In the genomic region with DNA sequence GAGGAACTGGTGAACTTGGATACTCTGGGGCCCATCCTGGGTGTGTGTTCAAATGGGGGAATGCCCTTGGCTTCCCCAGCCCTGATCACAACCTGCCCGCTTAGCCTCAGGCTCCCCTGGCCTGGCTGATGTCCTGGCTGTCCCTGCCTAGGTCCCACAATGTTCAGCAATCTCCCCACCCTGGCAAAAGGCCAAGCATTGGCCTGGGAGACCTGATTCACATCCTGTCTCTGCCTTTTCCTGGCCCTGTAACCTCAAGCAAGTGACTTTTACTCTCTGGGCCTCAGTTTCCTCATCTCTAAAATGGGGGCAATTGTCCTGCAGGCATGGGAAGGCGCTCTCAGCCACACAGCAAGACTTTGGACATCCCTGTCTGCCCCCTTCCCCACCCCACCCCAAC, we compare ENCODE assay signal across 16 cellular contexts. TPM values are rescaled to one million over a fixed set of nuclear protein-coding genes. Genes with fewer than 3 reads are reported as not detected.
DNase-seq lines count a peak whose midpoint lies in the region; ATAC-seq and TF ChIP-seq lines count a peak whose summit lies in the region.
"Had no signal": no experiment of that assay in that cellular context is flagged by ENCODE, and none has a peak within 500 bp of the region (broad histone marks: within the 10 kb centered on the region; RNA-seq: fewer than 3 reads in every experiment).

No MANE protein-coding gene starts in this region.

- H3K9me3 ChIP-seq in OCI-LY3 (ENCODE audit: insufficient read depth, low read length) (no peaks in the 10 kb centered on the region), liver (ENCODE audit: control insufficient read depth in 4 of 4, low read length in 3 of 4) (no peaks in the 10 kb centered on the region)
- H3K9me3 ChIP-seq: BLaER1 treated with 17β-estradiol and CSF1 and Interleukin-3, amounts not matched to agents 10 nM and 100 nM; thoracic aorta had no signal

- no peak for TF ChIP-seq RAD21 in liver (IDR thresholded peaks at IDR 0.05)

- H3K27ac ChIP-seq in OCI-LY3 (ENCODE audit: low read length) (no peak overlapping the region), cingulate gyrus (ENCODE audit: low read depth, low read length) (peak overlapping the region; percentile 92), liver (ENCODE audit: low read depth in 1 of 2, low read length in 2 of 2) (no peak overlapping the region)
- H3K27ac ChIP-seq: thoracic aorta had no signal

- no peaks in the 10 kb centered on the region for H3K79me2 ChIP-seq in OCI-LY3 (ENCODE audit: low read length)

- H3K4me1 ChIP-seq in OCI-LY3 (ENCODE audit: low read length): peaks cover 39% of the 10 kb centered on the region
- H3K4me1 ChIP-seq in liver (ENCODE audit: control insufficient read depth in 4 of 4, insufficient read depth in 4 of 4, low read length in 3 of 4): no peaks in the 10 kb centered on the region

- H3K36me3 ChIP-seq in OCI-LY3 (replicated peaks; ENCODE audit: low read depth, low read length): no peaks in the 10 kb centered on the region
- H3K36me3 ChIP-seq in liver (ENCODE audit: control insufficient read depth in 4 of 4, insufficient read depth in 3 of 4, low read depth in 1 of 4, low read length in 3 of 4): no peaks in the 10 kb centered on the region
- H3K36me3 ChIP-seq: thoracic aorta had no signal

- TF ChIP-seq CTCF in OCI-LY3 (IDR thresholded peaks at IDR 0.05; ENCODE audit: low read depth, low read length) (no peak), liver (IDR thresholded peaks at IDR 0.05; ENCODE audit: low read depth, low read length, missing input control) (no peak)

- peak overlapping the region; percentile 18; the same call in 1 of the 2 replicates for H3K9ac ChIP-seq in OCI-LY3 (ENCODE audit: low read length)
- H3K9ac ChIP-seq in liver (ENCODE audit: low read depth in 1 of 2, low read length in 2 of 2): no peak overlapping the region

- ATAC-seq in GM21529 (IDR thresholded peaks at IDR 0.05; ENCODE audit: unreplicated experiment) (no peak), HG03469 (IDR thresholded peaks at IDR 0.05; ENCODE audit: unreplicated experiment) (no peak)
- ATAC-seq: natural killer cell had no signal

- no peak overlapping the region for H2AFZ ChIP-seq in OCI-LY3 (ENCODE audit: low read depth, low read length)

- H3K4me3 ChIP-seq in OCI-LY3 (ENCODE audit: low read length): 0 out of 2 replicates have a peak overlapping the region, but pooled peaks have one; percentile 17
- no peak overlapping the region for H3K4me3 ChIP-seq in liver (ENCODE audit: low read depth in 1 of 3, low read length in 3 of 3)
- H3K4me3 ChIP-seq: BLaER1 treated with 17β-estradiol and CSF1 and Interleukin-3, amounts not matched to agents 10 nM and 100 nM; thoracic aorta had no signal

- DNase-seq in EL (peak; percentile 24), hippocampal formation (lab: John Stamatoyannopoulos, UW) (no peak)
- DNase-seq: activated CD4-positive, alpha-beta T cell treated with anti-CD3 and anti-CD28 coated beads for 4 hours; activated CD8-positive, alpha-beta memory T cell treated with anti-CD3 and anti-CD28 coated beads, Interleukin-2, amount 50 U/mL, for 48 hours; activated naive CD4-positive, alpha-beta T cell treated with Interleukin-2 at 50 U/mL for 16 hours; mesenchymal stem cell; natural killer cell; NCI-H2227 treated with DMSO at 0.1 percent for 48 hours; small intestine had no signal

- H3K27me3 ChIP-seq in OCI-LY3 (ENCODE audit: low read depth, low read length) (no peaks in the 10 kb centered on the region), liver (ENCODE audit: control insufficient read depth in 4 of 4, insufficient read depth in 4 of 4, low read length in 3 of 4) (no peaks in the 10 kb centered on the region)
- H3K27me3 ChIP-seq: BLaER1 treated with 17β-estradiol and CSF1 and Interleukin-3, amounts not matched to agents 10 nM and 100 nM had no signal

- 93% methylated on average over 2 of the region's 2 CpGs for WGBS in liver

- H3K4me2 ChIP-seq in OCI-LY3 (ENCODE audit: low read length): peak overlapping the region; percentile 58

- no peaks in the 10 kb centered on the region for H4K20me1 ChIP-seq in OCI-LY3 (ENCODE audit: insufficient read depth, low read length)

TF ChIP-seq in liver, 16 proteins besides CTCF, POLR2A, EP300 and RAD21:
- TF ChIP-seq, protein P1, sequence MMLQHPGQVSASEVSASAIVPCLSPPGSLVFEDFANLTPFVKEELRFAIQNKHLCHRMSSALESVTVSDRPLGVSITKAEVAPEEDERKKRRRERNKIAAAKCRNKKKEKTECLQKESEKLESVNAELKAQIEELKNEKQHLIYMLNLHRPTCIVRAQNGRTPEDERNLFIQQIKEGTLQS (IDR thresholded peaks at IDR 0.05): no peak
- TF ChIP-seq GABPA (IDR thresholded peaks at IDR 0.05 in 1 of 2, conservative IDR thresholded peaks at IDR 0.05 in 1 of 2): no peak
- peak; percentile 68 for TF ChIP-seq NR2F2 (IDR thresholded peaks at IDR 0.05)

RNA-seq across cellular contexts. Expression of a gene that starts 14.4 kb away (rescaled TPM):
- 10 to 100 TPM; 10.1 to 11.9 TPM for total RNA-seq in liver
- 10 to 100 TPM in 1 of 2 donors, 1 to 10 TPM in 1; 6.8 to 14.6 TPM for polyA plus RNA-seq in liver
